Comparison of ENCODE assay signal across 8 cellular contexts in the genomic region with DNA sequence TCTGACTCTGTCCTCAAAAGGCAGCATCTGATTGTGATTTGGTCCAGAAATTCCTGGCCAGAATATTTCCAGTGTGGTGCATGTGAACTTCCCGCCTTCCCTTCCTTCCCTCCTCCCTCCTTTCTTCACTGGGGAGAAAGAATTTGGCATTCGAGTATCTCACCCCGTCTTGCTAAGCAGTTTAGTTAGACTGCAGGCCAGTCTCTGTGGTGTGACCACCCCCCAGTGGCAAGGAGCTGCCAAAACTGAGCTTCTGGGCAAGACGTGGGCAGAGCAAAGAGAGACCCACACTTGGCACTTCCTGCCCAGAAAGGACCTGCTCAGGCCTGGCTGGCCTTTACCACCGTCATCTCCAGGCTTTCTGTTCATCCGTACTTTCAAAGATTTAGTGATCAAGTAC. TPM values are rescaled to one million over a fixed set of nuclear protein-coding genes. Genes with fewer than 3 reads are reported as not detected.
DNase-seq lines count a peak whose midpoint lies in the region; ATAC-seq and TF ChIP-seq lines count a peak whose summit lies in the region.

No MANE protein-coding gene starts in this region.

- H3K27ac ChIP-seq in CD4-positive, CD25-positive, alpha-beta regulatory T cell (ENCODE audit: insufficient read depth, low read length, poor library complexity, severe bottlenecking) = no peak overlapping the region
- no peak overlapping the region for H3K27ac ChIP-seq in heart right ventricle

- no peaks in the 10 kb centered on the region for H3K9me3 Mint-ChIP-seq in CD4-positive, CD25-positive, alpha-beta regulatory T cell
- H3K9me3 Mint-ChIP-seq in activated T-cell treated with anti-CD3 and anti-CD28 coated beads, Interleukin-2, amount 50 U/mL, for 72 hours = no peaks in the 10 kb centered on the region
- no peaks in the 10 kb centered on the region for H3K9me3 Mint-ChIP-seq in stimulated activated naive B cell treated with anti-CD40 and anti-IgM and Interleukin-4, amounts not matched to agents 10 μg/mL and 1 μg/mL and 100 μg/mL, for 72 hours

- H3K4me3 ChIP-seq in CD4-positive, CD25-positive, alpha-beta regulatory T cell (ENCODE audit: low read depth, low read length) = no peak overlapping the region
- no peak overlapping the region for H3K4me3 ChIP-seq in heart right ventricle

- H3K27me3 ChIP-seq in CD4-positive, CD25-positive, alpha-beta regulatory T cell (ENCODE audit: control insufficient read depth, insufficient read depth, low read length) = no peaks in the 10 kb centered on the region
- peaks cover 0 to 21% (median 6%) of the 10 kb centered on the region in 7 donors for H3K27me3 ChIP-seq in heart right ventricle

- H3K4me1 Mint-ChIP-seq in CD4-positive, CD25-positive, alpha-beta regulatory T cell = peaks cover 0 to 6% (median 5%) of the 10 kb centered on the region in 4 donors
- peaks cover 6% of the 10 kb centered on the region for H3K4me1 Mint-ChIP-seq in activated T-cell treated with anti-CD3 and anti-CD28 coated beads, Interleukin-2, amount 50 U/mL, for 72 hours (ENCODE audit: low read depth)
- H3K4me1 Mint-ChIP-seq in stimulated activated naive B cell treated with anti-CD40 and anti-IgM and Interleukin-4, amounts not matched to agents 10 μg/mL and 1 μg/mL and 100 μg/mL, for 72 hours = peaks cover 5% of the 10 kb centered on the region in 2 donors

- no peaks in the 10 kb centered on the region for H3K9me3 ChIP-seq in CD4-positive, CD25-positive, alpha-beta regulatory T cell (ENCODE audit: control insufficient read depth in 2 of 2, low read length in 2 of 2)
- H3K9me3 ChIP-seq in heart right ventricle = peaks cover 0 to 3% (median 0%) of the 10 kb centered on the region in 11 donors

- TF ChIP-seq CTCF in heart right ventricle (IDR thresholded peaks at IDR 0.05) = peak; percentile 17 to 56 (median 36)

- H3K27ac Mint-ChIP-seq in CD4-positive, CD25-positive, alpha-beta regulatory T cell = peak overlapping the region in 1 of 3 donors; percentile 12
- no peak overlapping the region for H3K27ac Mint-ChIP-seq in activated T-cell treated with anti-CD3 and anti-CD28 coated beads, Interleukin-2, amount 50 U/mL, for 72 hours
- H3K27ac Mint-ChIP-seq in stimulated activated naive B cell treated with anti-CD40 and anti-IgM and Interleukin-4, amounts not matched to agents 10 μg/mL and 1 μg/mL and 100 μg/mL, for 72 hours = peak overlapping the region; percentile 70

- no peaks in the 10 kb centered on the region for H3K27me3 Mint-ChIP-seq in CD4-positive, CD25-positive, alpha-beta regulatory T cell
- no peaks in the 10 kb centered on the region for H3K27me3 Mint-ChIP-seq in activated T-cell treated with anti-CD3 and anti-CD28 coated beads, Interleukin-2, amount 50 U/mL, for 72 hours (ENCODE audit: low read depth)
- peaks cover 11 to 17% of the 10 kb centered on the region in 2 donors for H3K27me3 Mint-ChIP-seq in stimulated activated naive B cell treated with anti-CD40 and anti-IgM and Interleukin-4, amounts not matched to agents 10 μg/mL and 1 μg/mL and 100 μg/mL, for 72 hours

- no peaks in the 10 kb centered on the region for H3K4me1 ChIP-seq in CD4-positive, CD25-positive, alpha-beta regulatory T cell (ENCODE audit: control insufficient read depth, insufficient read depth, low read length, poor library complexity, severe bottlenecking)
- H3K4me1 ChIP-seq in heart right ventricle = no peaks in the 10 kb centered on the region

- no peak overlapping the region for H3K4me3 Mint-ChIP-seq in CD4-positive, CD25-positive, alpha-beta regulatory T cell
- no peak overlapping the region for H3K4me3 Mint-ChIP-seq in activated T-cell treated with anti-CD3 and anti-CD28 coated beads, Interleukin-2, amount 50 U/mL, for 72 hours
- H3K4me3 Mint-ChIP-seq in stimulated activated naive B cell treated with anti-CD40 and anti-IgM and Interleukin-4, amounts not matched to agents 10 μg/mL and 1 μg/mL and 100 μg/mL, for 72 hours = no peak overlapping the region

- DNase-seq in CD4-positive, CD25-positive, alpha-beta regulatory T cell = peak in 2 of 3 donors; percentile 50
- peak; percentile 45 for DNase-seq in HPDE6-E6E7 (ENCODE audit: extremely low spot score)
- peak; percentile 41 to 47 for DNase-seq in activated T-cell treated with anti-CD3 and anti-CD28 coated beads, Interleukin-2, amount 50 U/mL, for 72 hours
- DNase-seq in heart right ventricle = peak in 1 of 2 donors; percentile 13
- peak; percentile 34 for DNase-seq in stimulated activated naive B cell treated with anti-CD40 and anti-IgM and Interleukin-4, amounts not matched to agents 10 μg/mL and 1 μg/mL and 100 μg/mL, for 72 hours
- no peak for DNase-seq in NCI-H226

- intact Hi-C loops in heart right ventricle (cut with DNase I) = loop anchor here in 2 of 10 donors (10.0 kb wide), 2 partner anchors 100 to 270 kb away; partner anchors contain the start of gene NKD1 (in 1 of the 2)

- H3K36me3 ChIP-seq in CD4-positive, CD25-positive, alpha-beta regulatory T cell (ENCODE audit: control insufficient read depth, insufficient read depth, low read length) = no peaks in the 10 kb centered on the region
- no peaks in the 10 kb centered on the region for H3K36me3 ChIP-seq in heart right ventricle

- peak in 1 of 2 donors; percentile 69 for ATAC-seq in CD4-positive, CD25-positive, alpha-beta regulatory T cell (ENCODE audit: low read depth in 2 of 2)
- peak; percentile 70 to 74 for ATAC-seq in activated T-cell treated with anti-CD3 and anti-CD28 coated beads, Interleukin-2, amount 50 U/mL, for 72 hours (replicated peaks in 1 of 2)
- ATAC-seq in heart right ventricle = peak in 5 of 8 donors; percentile 42 to 62 (median 52)
- peak; percentile 92 to 93 for ATAC-seq in stimulated activated naive B cell treated with anti-CD40 and anti-IgM and Interleukin-4, amounts not matched to agents 10 μg/mL and 1 μg/mL and 100 μg/mL, for 72 hours (replicated peaks)
- ATAC-seq in GM21619 (IDR thresholded peaks at IDR 0.05; ENCODE audit: unreplicated experiment) = no peak
- no peak for ATAC-seq in GM18868 (IDR thresholded peaks at IDR 0.05; ENCODE audit: unreplicated experiment)

- H3K36me3 Mint-ChIP-seq in CD4-positive, CD25-positive, alpha-beta regulatory T cell = peaks cover 6% of the 10 kb centered on the region
- H3K36me3 Mint-ChIP-seq in activated T-cell treated with anti-CD3 and anti-CD28 coated beads, Interleukin-2, amount 50 U/mL, for 72 hours (ENCODE audit: insufficient read depth in 2 of 2) = no peaks in the 10 kb centered on the region
- peaks cover 3 to 4% of the 10 kb centered on the region in 2 donors for H3K36me3 Mint-ChIP-seq in stimulated activated naive B cell treated with anti-CD40 and anti-IgM and Interleukin-4, amounts not matched to agents 10 μg/mL and 1 μg/mL and 100 μg/mL, for 72 hours

- 36 to 44% methylated on average over 6 of the region's 6 CpGs for WGBS in heart right ventricle, 2 donors

RNA-seq across cellular contexts. Expression of gene SNX20, which starts 36.4 kb away (rescaled TPM):
- 69.2 TPM for total RNA-seq in CD4-positive, CD25-positive, alpha-beta regulatory T cell
- polyA plus RNA-seq in CD4-positive, CD25-positive, alpha-beta regulatory T cell = 100 to 1,000 TPM; 122 to 173 (median 134) TPM
- total RNA-seq in activated T-cell treated with anti-CD3 and anti-CD28 coated beads, Interleukin-2, amount 50 U/mL, for 72 hours = 10 to 100 TPM; 45.2 to 49.9 TPM
- total RNA-seq in heart right ventricle = 1 to 10 TPM in 3 of 10 donors, under 1 TPM in 7; 0.08 to 7.1 (median 0.70) TPM
- under 1 TPM; 0.32 to 0.59 TPM for polyA plus RNA-seq in heart right ventricle

RNA-seq across cellular contexts. Expression of gene NOD2, which starts 48.7 kb away (rescaled TPM):
- 11.7 TPM for total RNA-seq in CD4-positive, CD25-positive, alpha-beta regulatory T cell
- 1 to 10 TPM; 1.5 to 5.9 (median 3.2) TPM for polyA plus RNA-seq in CD4-positive, CD25-positive, alpha-beta regulatory T cell
- total RNA-seq in activated T-cell treated with anti-CD3 and anti-CD28 coated beads, Interleukin-2, amount 50 U/mL, for 72 hours = 10 to 100 TPM; 11.3 to 13.0 TPM
- total RNA-seq in heart right ventricle = 1 to 10 TPM in 4 of 10 donors, under 1 TPM in 6; 0.13 to 4.9 (median 0.48) TPM
- under 1 TPM; 0.36 to 0.73 TPM for polyA plus RNA-seq in heart right ventricle

Comparison
In these comparisons a context has a peak if more than half of its experiments do, and no peak if none do; other contexts are left out.
1. ATAC-seq: peak in activated T-cell treated with anti-CD3 and anti-CD28 coated beads, Interleukin-2, amount 50 U/mL, for 72 hours (2 of 2), heart right ventricle (5 of 8) and stimulated activated naive B cell treated with anti-CD40 and anti-IgM and Interleukin-4, amounts not matched to agents 10 μg/mL and 1 μg/mL and 100 μg/mL, for 72 hours (2 of 2); none in GM21619 (single experiment) and GM18868 (single experiment).